23 cellular contexts compared by ENCODE assay signal in genomic region chr10:116241642-116242405, GRCh38. TPM values are rescaled to one million over a fixed set of nuclear protein-coding genes. Genes with fewer than 3 reads are reported as not detected.
DNase-seq lines count a peak whose midpoint lies in the region; ATAC-seq and TF ChIP-seq lines count a peak whose summit lies in the region.
"Had no signal": no experiment of that assay in that cellular context is flagged by ENCODE, and none has a peak within 500 bp of the region (broad histone marks: within the 10 kb centered on the region; RNA-seq: fewer than 3 reads in every experiment).

No MANE protein-coding gene starts in this region.

- H2BK15ac ChIP-seq in H9 (ENCODE audit: low read depth, low read length): no peak overlapping the region

- no peak for TF ChIP-seq CTCF in AG10803 (conservative IDR thresholded peaks at IDR 0.05; ENCODE audit: low read length)
- TF ChIP-seq CTCF in H9 (conservative IDR thresholded peaks at IDR 0.05): no peak

- H2AK5ac ChIP-seq in H9 (ENCODE audit: insufficient read length, low read length): no peak overlapping the region

- no peak overlapping the region for H3K4me3 ChIP-seq in AG10803 (ENCODE audit: low read length)
- H3K4me3 ChIP-seq: A549, BLaER1, MG63, PC-9, SJCRH30 had no signal

- no peaks in the 10 kb centered on the region for H3K27me3 ChIP-seq in H9 (ENCODE audit: insufficient read depth, low read length)
- H3K27me3 ChIP-seq: BLaER1, MG63, SJCRH30 had no signal

- no peak overlapping the region for H3K27ac Mint-ChIP-seq in H9
- H3K27ac Mint-ChIP-seq: CD4-positive, CD25-positive, alpha-beta regulatory T cell; T-cell had no signal

- no peak overlapping the region for H2AFZ ChIP-seq in H9 (ENCODE audit: low read length)
- H2AFZ ChIP-seq: PC-9 had no signal

- H3K14ac ChIP-seq in H9 (ENCODE audit: insufficient read depth, low read length): no peak overlapping the region

- no peak overlapping the region for H2BK120ac ChIP-seq in H9 (ENCODE audit: low read depth, low read length, poor library complexity, severe bottlenecking)

- no CpG with 5 or more reads among the region's 6 CpGs for WGBS in H9 (ENCODE audit: extremely low coverage, insufficient read length, low lambda C conversion rate)

- H3K79me2 ChIP-seq in H9 (ENCODE audit: insufficient read depth, low read length): no peaks in the 10 kb centered on the region

- H4K20me1 ChIP-seq in H9 (ENCODE audit: control insufficient read depth, insufficient read depth, insufficient read length): no peaks in the 10 kb centered on the region
- H4K20me1 ChIP-seq: BLaER1 had no signal

- no peak overlapping the region for H3K18ac ChIP-seq in H9 (ENCODE audit: insufficient read length, low read depth, low read length)

- no peak overlapping the region for H3K4me2 ChIP-seq in H9 (ENCODE audit: insufficient read depth, insufficient read length, low read length)
- H3K4me2 ChIP-seq: A549, BLaER1, PC-9 had no signal

- no peak overlapping the region for H4K5ac ChIP-seq in H9 (ENCODE audit: insufficient read length, low read depth, low read length)

- H3K23me2 ChIP-seq in H9 (ENCODE audit: insufficient read length, low read depth, low read length, poor library complexity, severe bottlenecking): no peaks in the 10 kb centered on the region

- H3T11ph ChIP-seq in H9 (ENCODE audit: low read length): no peak overlapping the region

- no peak overlapping the region for H2BK12ac ChIP-seq in H9 (ENCODE audit: insufficient read length, low read depth, low read length)

- H3K4me3 Mint-ChIP-seq in H9: no peak overlapping the region
- H3K4me3 Mint-ChIP-seq: CD4-positive, CD25-positive, alpha-beta regulatory T cell; T-cell had no signal

- no peak overlapping the region for H3K9ac ChIP-seq in H9 (ENCODE audit: extremely low read depth, insufficient read length, low read length)
- H3K9ac ChIP-seq: BLaER1 had no signal

- no peak overlapping the region for H4K91ac ChIP-seq in H9 (ENCODE audit: insufficient read length, low read depth, low read length)

- H2BK5ac ChIP-seq in H9 (ENCODE audit: insufficient read length, low read length): no peak overlapping the region

- H3K79me1 ChIP-seq in H9 (ENCODE audit: insufficient read depth, low read depth, low read length, poor library complexity, severe bottlenecking): no peaks in the 10 kb centered on the region

- H3K56ac ChIP-seq in H9 (ENCODE audit: insufficient read length, low read depth, low read length): no peak overlapping the region

- no peaks in the 10 kb centered on the region for H3K9me3 Mint-ChIP-seq in H9

- no peaks in the 10 kb centered on the region for H3K9me3 ChIP-seq in H9 (ENCODE audit: control insufficient read depth, low read depth, low read length)
- H3K9me3 ChIP-seq: A549, BLaER1, MG63, SJCRH30 had no signal

- ATAC-seq in GM18498 (IDR thresholded peaks at IDR 0.05; ENCODE audit: unreplicated experiment) (no peak), HG02840 (IDR thresholded peaks at IDR 0.05; ENCODE audit: low FRiP score, unreplicated experiment) (no peak)
- ATAC-seq: A549, HCT116, T-cell had no signal

- peak overlapping the region; percentile 52 for H3K23ac ChIP-seq in H9 (ENCODE audit: insufficient read length, low read depth, low read length)

- no peak overlapping the region for H3K27ac ChIP-seq in H9 (ENCODE audit: insufficient read length, low read depth, low read length)
- H3K27ac ChIP-seq: A549, BLaER1, PC-9, SJCRH30 had no signal

- no peak overlapping the region for H2BK20ac ChIP-seq in H9 (ENCODE audit: low read depth, low read length, poor library complexity, severe bottlenecking)

- H3K4me1 ChIP-seq in H9 (ENCODE audit: insufficient read depth, low read length): no peaks in the 10 kb centered on the region
- H3K4me1 ChIP-seq: A549, BLaER1 had no signal

- no peak overlapping the region for H3K4ac ChIP-seq in H9 (ENCODE audit: low read depth, low read length)

- no peak overlapping the region for H4K8ac ChIP-seq in H9 (replicated peaks; ENCODE audit: insufficient read length, low read depth, low read length)

- H3K36me3 Mint-ChIP-seq in H9 (ENCODE audit: insufficient read depth in 1 of 3, low read depth in 3 of 3): no peaks in the 10 kb centered on the region
- H3K36me3 Mint-ChIP-seq: CD4-positive, CD25-positive, alpha-beta regulatory T cell; T-cell had no signal

- H3K27me3 Mint-ChIP-seq in H9 (ENCODE audit: low read depth): no peaks in the 10 kb centered on the region; the same call in 1 of the 2 replicates
- H3K27me3 Mint-ChIP-seq: CD4-positive, CD25-positive, alpha-beta regulatory T cell; T-cell had no signal

- H3K4me1 Mint-ChIP-seq in H9: peaks cover 10 to 12% of the 10 kb centered on the region in 2 experiments
- H3K4me1 Mint-ChIP-seq: CD4-positive, CD25-positive, alpha-beta regulatory T cell; T-cell had no signal

- peak; percentile 29 for DNase-seq in AG08395 (ENCODE audit: low spot score)
- peak; percentile 66 for DNase-seq in AG10803 (ENCODE audit: low read depth)
- no peak for DNase-seq in H9
- DNase-seq in fibroblast of gingiva (ENCODE audit: low read depth): peak; percentile 23
- DNase-seq in activated CD8-positive, alpha-beta memory T cell treated with anti-CD3 and anti-CD28 coated beads for 24 hours: no peak
- DNase-seq: CD4-positive, CD25-positive, alpha-beta regulatory T cell; IMR-90; KG1; MG63; NCI-H1105 treated with DMSO at 0.1 percent for 48 hours; NCI-H146; NCI-H1930; NCI-H446; NCI-H524 treated with DMSO at 0.1 percent for 48 hours; NCI-H774; PC-9; SJCRH30; T-cell had no signal

RNA-seq across cellular contexts. Expression of gene GFRA1, which starts 31.2 kb away (rescaled TPM):
- total RNA-seq in H9 (2021): 0.24 and 0.59 TPM in 2 replicates
- total RNA-seq: CD4-positive, CD25-positive, alpha-beta regulatory T cell had no signal

Comparison
In these comparisons a context has a peak if more than half of its experiments do, and no peak if none do; other contexts are left out.
1. DNase-seq: peak in AG08395 (single experiment), AG10803 (single experiment) and fibroblast of gingiva (single experiment); none in H9 (single experiment) and activated CD8-positive, alpha-beta memory T cell treated with anti-CD3 and anti-CD28 coated beads for 24 hours (single experiment).